Comparison of ENCODE assay signal across 10 cellular contexts in genomic region chr4:113637823-113638691, GRCh38.
DNase-seq lines count a peak whose midpoint lies in the region; ATAC-seq and TF ChIP-seq lines count a peak whose summit lies in the region.
"Had no signal": no experiment of that assay in that cellular context is flagged by ENCODE, and none has a peak within 500 bp of the region (broad histone marks: within the 10 kb centered on the region; RNA-seq: fewer than 3 reads in every experiment).

No MANE protein-coding gene starts in this region.

- TF ChIP-seq POLR2A in heart left ventricle (IDR thresholded peaks at IDR 0.05), result no peak
- TF ChIP-seq POLR2A in thyroid gland (IDR thresholded peaks at IDR 0.05), result peak in 1 of 2 donors; percentile 54

- H3K9me3 ChIP-seq in heart left ventricle, result no peaks in the 10 kb centered on the region
- H3K9me3 ChIP-seq in thyroid gland, result no peaks in the 10 kb centered on the region
- H3K9me3 ChIP-seq: esophagus muscularis mucosa had no signal

- intact Hi-C loops in heart left ventricle (cut with DNase I), result loop anchor here in 6 of 10 donors (5.0 to 10.0 kb wide), 9 partner anchors 53 to 171 kb away; partner anchors contain the start of gene CAMK2D (in 3 of the 6)
- intact Hi-C loops in cardiac septum (cut with DNase I), result loop anchor here (5.0 kb wide), 1 partner anchor 91 kb away; no protein-coding TSS in a partner anchor
- intact Hi-C loops in thyroid gland (cut with DNase I), result no loop called here

- H3K27me3 ChIP-seq in heart left ventricle (no peaks in the 10 kb centered on the region), thyroid gland (no peaks in the 10 kb centered on the region)
- H3K27me3 ChIP-seq: esophagus muscularis mucosa had no signal

- ATAC-seq in heart left ventricle, result no peak
- ATAC-seq in HG03135 (IDR thresholded peaks at IDR 0.05; ENCODE audit: unreplicated experiment), result no peak

- H3K4me1 ChIP-seq in heart left ventricle, result peaks cover 2 to 94% (median 77%) of the 10 kb centered on the region in 12 donors
- H3K4me1 ChIP-seq in thyroid gland, result peaks cover 41% of the 10 kb centered on the region in 2 donors

- WGBS in heart left ventricle, 4 donors, result 87 to 91% (median 89%) methylated on average over 5 of the region's 5 CpGs
- WGBS in thyroid gland, 2 donors, result 33 to 45% methylated on average over 5 of the region's 5 CpGs

- DNase-seq in heart left ventricle (no peak), cardiac septum (ENCODE audit: low spot score) (no peak), NCI-H2171 treated with DMSO at 0.1 percent for 48 hours (lab: John Stamatoyannopoulos, UW) (peak; percentile 60), germinal center (ENCODE audit: low spot score) (peak; percentile 15), thyroid gland (no peak), RKO (ENCODE audit: low spot score) (no peak)
- DNase-seq in stimulated activated CD4-positive, alpha-beta T cell treated with anti-CD3 and anti-CD28 coated beads, Interleukin-2, amount 100 ng/mL, for 24 hours, result no peak
- DNase-seq: cerebellar nuclear complex had no signal

- H3K27ac ChIP-seq in heart left ventricle, result peak overlapping the region in 11 of 12 donors; percentile 63 to 95 (median 78)
- H3K27ac ChIP-seq in thyroid gland, result peak overlapping the region; percentile 77 to 91 (median 86)
- H3K27ac ChIP-seq: esophagus muscularis mucosa had no signal

- TF ChIP-seq CTCF in heart left ventricle (IDR thresholded peaks at IDR 0.05), result no peak
- TF ChIP-seq CTCF in thyroid gland (IDR thresholded peaks at IDR 0.05), result peak in 1 of 6 experiments; percentile 3

- no peak overlapping the region for H3K4me3 ChIP-seq in heart left ventricle
- no peak overlapping the region for H3K4me3 ChIP-seq in thyroid gland (replicated peaks in 1 of 3)
- H3K4me3 ChIP-seq: esophagus muscularis mucosa had no signal

- no peaks in the 10 kb centered on the region for H3K36me3 ChIP-seq in heart left ventricle
- no peaks in the 10 kb centered on the region for H3K36me3 ChIP-seq in thyroid gland
- H3K36me3 ChIP-seq: esophagus muscularis mucosa had no signal

Comparison
In these comparisons a context has a peak if more than half of its experiments do, and no peak if none do; other contexts are left out.
1. DNase-seq: peak in NCI-H2171 treated with DMSO at 0.1 percent for 48 hours (single experiment) and germinal center (single experiment); none in heart left ventricle (0 of 5), cardiac septum (single experiment), thyroid gland (0 of 2), RKO (single experiment) and stimulated activated CD4-positive, alpha-beta T cell treated with anti-CD3 and anti-CD28 coated beads, Interleukin-2, amount 100 ng/mL, for 24 hours (0 of 2).